ENCODE assay signal across 9 cellular contexts in genomic region chr9:121288874-121289553, GRCh38. TPM values are rescaled to one million over a fixed set of nuclear protein-coding genes. Genes with fewer than 3 reads are reported as not detected.
DNase-seq lines count a peak whose midpoint lies in the region; ATAC-seq and TF ChIP-seq lines count a peak whose summit lies in the region.
"Had no signal": no experiment of that assay in that cellular context is flagged by ENCODE, and none has a peak within 500 bp of the region (broad histone marks: within the 10 kb centered on the region; RNA-seq: fewer than 3 reads in every experiment).

No MANE protein-coding gene starts in this region.

- H3K36me3 Mint-ChIP-seq in natural killer cell treated with Interleukin-12 subunit alpha and Interleukin-12 subunit beta and Interleukin-15 and Interleukin-18, amount 100 ng/mL, for 72 hours: no peaks in the 10 kb centered on the region
- no peaks in the 10 kb centered on the region for H3K36me3 Mint-ChIP-seq in natural killer cell
- no peaks in the 10 kb centered on the region for H3K36me3 Mint-ChIP-seq in T-helper 2 cell treated with Interferon-gamma antibody and Interleukin-4, amounts not matched to agents 5 μg/mL and 100 μg/mL, for 36 hours (ENCODE audit: low read depth)
- H3K36me3 Mint-ChIP-seq: CD4-positive, CD25-positive, alpha-beta regulatory T cell had no signal

- no peak for TF ChIP-seq CTCF in natural killer cell (IDR thresholded peaks at IDR 0.05)
- TF ChIP-seq CTCF in epithelial cell of esophagus (IDR thresholded peaks at IDR 0.05; ENCODE audit: insufficient read depth, low read depth, low read length, missing control alignments): no peak

- H3K9me3 Mint-ChIP-seq in natural killer cell treated with Interleukin-12 subunit alpha and Interleukin-12 subunit beta and Interleukin-15 and Interleukin-18, amount 100 ng/mL, for 72 hours: no peaks in the 10 kb centered on the region
- H3K9me3 Mint-ChIP-seq in natural killer cell: no peaks in the 10 kb centered on the region
- no peaks in the 10 kb centered on the region for H3K9me3 Mint-ChIP-seq in T-helper 2 cell treated with Interferon-gamma antibody and Interleukin-4, amounts not matched to agents 5 μg/mL and 100 μg/mL, for 36 hours

- no peak for ATAC-seq in natural killer cell treated with Interleukin-12 subunit alpha and Interleukin-12 subunit beta and Interleukin-15 and Interleukin-18, amount 100 ng/mL, for 72 hours
- ATAC-seq in natural killer cell: no peak
- no peak for ATAC-seq in HG02759 (IDR thresholded peaks at IDR 0.05; ENCODE audit: unreplicated experiment)

- no peak overlapping the region for H3K27ac Mint-ChIP-seq in natural killer cell treated with Interleukin-12 subunit alpha and Interleukin-12 subunit beta and Interleukin-15 and Interleukin-18, amount 100 ng/mL, for 72 hours
- H3K27ac Mint-ChIP-seq in natural killer cell: no peak overlapping the region
- no peak overlapping the region for H3K27ac Mint-ChIP-seq in T-helper 2 cell treated with Interferon-gamma antibody and Interleukin-4, amounts not matched to agents 5 μg/mL and 100 μg/mL, for 36 hours

- H3K36me3 ChIP-seq in mucosa of stomach (ENCODE audit: control insufficient read depth, insufficient read depth, low read length): peaks cover 5% of the 10 kb centered on the region

- peaks cover 4 to 19% of the 10 kb centered on the region in 2 donors for H3K4me1 Mint-ChIP-seq in natural killer cell treated with Interleukin-12 subunit alpha and Interleukin-12 subunit beta and Interleukin-15 and Interleukin-18, amount 100 ng/mL, for 72 hours (ENCODE audit: low read depth in 2 of 2)
- peaks cover 15 to 38% of the 10 kb centered on the region in 2 donors for H3K4me1 Mint-ChIP-seq in natural killer cell
- peaks cover 8% of the 10 kb centered on the region for H3K4me1 Mint-ChIP-seq in T-helper 2 cell treated with Interferon-gamma antibody and Interleukin-4, amounts not matched to agents 5 μg/mL and 100 μg/mL, for 36 hours (ENCODE audit: low read depth)

- H3K27me3 Mint-ChIP-seq in natural killer cell treated with Interleukin-12 subunit alpha and Interleukin-12 subunit beta and Interleukin-15 and Interleukin-18, amount 100 ng/mL, for 72 hours: no peaks in the 10 kb centered on the region
- no peaks in the 10 kb centered on the region for H3K27me3 Mint-ChIP-seq in natural killer cell (ENCODE audit: low read depth in 2 of 2)
- no peaks in the 10 kb centered on the region for H3K27me3 Mint-ChIP-seq in T-helper 2 cell treated with Interferon-gamma antibody and Interleukin-4, amounts not matched to agents 5 μg/mL and 100 μg/mL, for 36 hours (ENCODE audit: low read depth)
- H3K27me3 Mint-ChIP-seq: CD4-positive, CD25-positive, alpha-beta regulatory T cell had no signal

- peak; percentile 47 for DNase-seq in natural killer cell treated with Interleukin-12 subunit alpha and Interleukin-12 subunit beta and Interleukin-15 and Interleukin-18, amount 100 ng/mL, for 72 hours (ENCODE audit: low spot score)
- DNase-seq in natural killer cell: no peak
- DNase-seq in epithelial cell of esophagus (ENCODE audit: low read depth): peak; percentile 84
- DNase-seq in NCI-H2081 (lab: John Stamatoyannopoulos, UW): no peak
- DNase-seq in T-helper 2 cell treated with Interferon-gamma antibody and Interleukin-4, amounts not matched to agents 5 μg/mL and 100 μg/mL, for 36 hours (ENCODE audit: low spot score): no peak
- DNase-seq in NCI-H128 (lab: John Stamatoyannopoulos, UW; ENCODE audit: unreplicated experiment): no peak
- DNase-seq: CD4-positive, CD25-positive, alpha-beta regulatory T cell had no signal

- H3K4me3 ChIP-seq in epithelial cell of esophagus (ENCODE audit: low read length) (no peak overlapping the region), mucosa of stomach (ENCODE audit: low read length) (no peak overlapping the region)

- intact Hi-C loops in natural killer cell (cut with micrococcal nuclease): no loop called here

- H3K9me3 ChIP-seq in mucosa of stomach (ENCODE audit: control insufficient read depth, low read length): no peaks in the 10 kb centered on the region

- H3K9ac ChIP-seq in mucosa of stomach (ENCODE audit: low read length): peak overlapping the region; percentile 46

- no peak overlapping the region for H3K4me3 Mint-ChIP-seq in natural killer cell treated with Interleukin-12 subunit alpha and Interleukin-12 subunit beta and Interleukin-15 and Interleukin-18, amount 100 ng/mL, for 72 hours
- no peak overlapping the region for H3K4me3 Mint-ChIP-seq in natural killer cell
- H3K4me3 Mint-ChIP-seq in T-helper 2 cell treated with Interferon-gamma antibody and Interleukin-4, amounts not matched to agents 5 μg/mL and 100 μg/mL, for 36 hours: no peak overlapping the region
- H3K4me3 Mint-ChIP-seq: CD4-positive, CD25-positive, alpha-beta regulatory T cell had no signal

- peaks cover 77% of the 10 kb centered on the region for H3K4me1 ChIP-seq in mucosa of stomach (ENCODE audit: control insufficient read depth, insufficient read depth, low read length)

- H3K27me3 ChIP-seq in mucosa of stomach (ENCODE audit: control insufficient read depth, insufficient read depth, low read length): no peaks in the 10 kb centered on the region

RNA-seq across cellular contexts. Expression of gene GSN, which starts 21.1 kb away (rescaled TPM):
- 10 to 100 TPM in 1 of 2 donors, 1 to 10 TPM in 1; 9.4 to 40.9 TPM for total RNA-seq in natural killer cell treated with Interleukin-12 subunit alpha and Interleukin-12 subunit beta and Interleukin-15 and Interleukin-18, amount 100 ng/mL, for 72 hours
- total RNA-seq in natural killer cell: 100 to 1,000 TPM in 2 of 3 donors, 10 to 100 TPM in 1; 92.9 to 103 (median 103) TPM

Comparison
In these comparisons a context has a peak if more than half of its experiments do, and no peak if none do; other contexts are left out.
1. DNase-seq: peak in natural killer cell treated with Interleukin-12 subunit alpha and Interleukin-12 subunit beta and Interleukin-15 and Interleukin-18, amount 100 ng/mL, for 72 hours (single experiment) and epithelial cell of esophagus (single experiment); none in natural killer cell (single experiment), NCI-H2081 (0 of 2), T-helper 2 cell treated with Interferon-gamma antibody and Interleukin-4, amounts not matched to agents 5 μg/mL and 100 μg/mL, for 36 hours (single experiment) and NCI-H128 (single experiment).